ENCODE assay signal across 8 cellular contexts in genomic region chr2:3379647-3380534, GRCh38. TPM values are rescaled to one million over a fixed set of nuclear protein-coding genes. Genes with fewer than 3 reads are reported as not detected.
DNase-seq lines count a peak whose midpoint lies in the region; ATAC-seq and TF ChIP-seq lines count a peak whose summit lies in the region.

Gene TRAPPC12, plus strand, starts transcription at chr2:3379694. Its CDS starts 7,930 bp downstream, at chr2:3387624.

- peaks cover 9% of the 10 kb centered on the region for H3K36me3 Mint-ChIP-seq in neural crest cell (ENCODE audit: low read depth)

- H3K9me3 Mint-ChIP-seq in neural crest cell = no peaks in the 10 kb centered on the region

- H3K27me3 Mint-ChIP-seq in neural crest cell (ENCODE audit: low read depth) = no peaks in the 10 kb centered on the region

- ATAC-seq in GM21717 (IDR thresholded peaks at IDR 0.05; ENCODE audit: unreplicated experiment) = peak; percentile 81

- peak within 1 kb of the TSS; percentile 97 for H3K4me3 Mint-ChIP-seq in neural crest cell

- peak within 1 kb of the TSS; percentile 99 for H3K4me3 ChIP-seq in fibroblast of villous mesenchyme (ENCODE audit: low read depth, low read length)

- peak within 1 kb of the TSS; percentile 97 for H3K27ac Mint-ChIP-seq in neural crest cell (ENCODE audit: unreplicated experiment)

- DNase-seq in EL (peak; percentile 88), KG1 (lab: John Stamatoyannopoulos, UW) (peak; percentile 78), SHP77 (lab: John Stamatoyannopoulos, UW) (peak; percentile 97 to 98), fibroblast of villous mesenchyme (ENCODE audit: low read depth) (peak; percentile 87), neural crest cell (ENCODE audit: low read depth, low spot score) (peak; percentile 79), stromal cell of bone marrow (ENCODE audit: low read depth) (peak; percentile 74)
- DNase-seq in activated effector memory CD4-positive, alpha-beta T cell treated with anti-CD3 and anti-CD28 coated beads, Interleukin-2, amount 50 U/mL, for 16 hours = peak; percentile 98

- peaks cover 45% of the 10 kb centered on the region for H3K4me1 Mint-ChIP-seq in neural crest cell

- TF ChIP-seq CTCF in fibroblast of villous mesenchyme (IDR thresholded peaks at IDR 0.05; ENCODE audit: insufficient read depth, low read depth, low read length) = peak; percentile 55
- TF ChIP-seq CTCF in neural crest cell (conservative IDR thresholded peaks at IDR 0.05) = peak; percentile 49

RNA-seq across cellular contexts. Expression of gene TRAPPC12, which starts in this region (rescaled TPM):
- 50.1 and 72.8 TPM in 2 replicates for total RNA-seq in fibroblast of villous mesenchyme
- 96.9 and 104 TPM in 2 replicates for total RNA-seq in neural crest cell

Comparison
In these comparisons a context has a peak if more than half of its experiments do, and no peak if none do; other contexts are left out.
1. Peak in every context shown above with its lines: DNase-seq, ATAC-seq and H3K4me3 ChIP-seq.